12 cellular contexts compared by ENCODE assay signal in genomic region chr2:140797718-140798117, GRCh38.
DNase-seq lines count a peak whose midpoint lies in the region; ATAC-seq and TF ChIP-seq lines count a peak whose summit lies in the region.
"Had no signal": no experiment of that assay in that cellular context is flagged by ENCODE, and none has a peak within 500 bp of the region (broad histone marks: within the 10 kb centered on the region; RNA-seq: fewer than 3 reads in every experiment).

No MANE protein-coding gene starts in this region.

- H2AFZ ChIP-seq in OCI-LY3 (ENCODE audit: low read depth, low read length) = no peak overlapping the region

- no peaks in the 10 kb centered on the region for H4K20me1 ChIP-seq in OCI-LY3 (ENCODE audit: insufficient read depth, low read length)

- peaks cover 7% of the 10 kb centered on the region for H3K36me3 ChIP-seq in OCI-LY3 (replicated peaks; ENCODE audit: low read depth, low read length)

- peaks cover 13% of the 10 kb centered on the region for H3K4me1 ChIP-seq in OCI-LY3 (ENCODE audit: low read length)

- 0 out of 2 replicates have a peak, but pooled peaks cover 5% of the 10 kb centered on the region for H3K9me3 ChIP-seq in OCI-LY3 (ENCODE audit: insufficient read depth, low read length)

- H3K79me2 ChIP-seq in OCI-LY3 (ENCODE audit: low read length) = no peaks in the 10 kb centered on the region

- no peak overlapping the region for H3K4me3 ChIP-seq in OCI-LY3 (ENCODE audit: low read length)

- DNase-seq in SHP77 (lab: John Stamatoyannopoulos, UW) (no peak), epidermal melanocyte (ENCODE audit: insufficient read length, low spot score) (no peak), dedifferentiated amniotic fluid mesenchymal stem cell (ENCODE audit: extremely low spot score) (no peak)
- DNase-seq: CD4-positive, CD25-positive, alpha-beta regulatory T cell; effector memory CD4-positive, alpha-beta T cell; mesenchymal stem cell; posterior cingulate gyrus had no signal

- H3K27me3 ChIP-seq in OCI-LY3 (ENCODE audit: low read depth, low read length) = no peaks in the 10 kb centered on the region

- TF ChIP-seq CTCF in OCI-LY3 (IDR thresholded peaks at IDR 0.05; ENCODE audit: low read depth, low read length) = no peak

- peak overlapping the region; percentile 39; the same call in 1 of the 2 replicates for H3K4me2 ChIP-seq in OCI-LY3 (ENCODE audit: low read length)

- no peak overlapping the region for H3K9ac ChIP-seq in OCI-LY3 (ENCODE audit: low read length)

- peak; percentile 92 for ATAC-seq in GM18867 (IDR thresholded peaks at IDR 0.05; ENCODE audit: unreplicated experiment)
- ATAC-seq in GM21576 (IDR thresholded peaks at IDR 0.05; ENCODE audit: unreplicated experiment) = peak; percentile 91
- peak; percentile 65 for ATAC-seq in HG03097 (IDR thresholded peaks at IDR 0.05; ENCODE audit: low FRiP score, unreplicated experiment)
- ATAC-seq in HG03521 (IDR thresholded peaks at IDR 0.05; ENCODE audit: unreplicated experiment) = no peak

- H3K27ac ChIP-seq in OCI-LY3 (ENCODE audit: low read length) = peak overlapping the region; percentile 49; the same call in 1 of the 2 replicates
